ENCODE assay signal across 8 cellular contexts in the genomic region with DNA sequence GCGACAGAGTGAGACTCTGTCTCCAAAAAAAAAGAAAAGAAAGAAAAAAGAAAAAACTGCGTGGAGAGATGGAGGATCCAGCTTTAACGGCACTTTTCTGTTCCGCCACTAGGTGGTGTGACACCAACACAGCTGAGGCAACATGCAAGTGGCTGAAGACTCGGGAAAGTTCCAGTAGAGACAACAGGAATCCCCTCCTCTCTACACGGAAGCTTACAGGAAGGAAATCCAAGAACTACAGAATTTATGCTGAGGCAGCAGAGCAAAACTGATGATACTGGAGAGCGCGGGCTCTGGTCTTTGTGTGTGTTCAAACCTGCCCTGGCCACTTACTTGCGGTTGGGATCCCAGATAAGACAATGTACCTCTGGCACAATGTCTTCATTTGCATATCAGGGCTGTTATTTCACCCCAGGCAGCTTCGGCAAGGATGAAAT. TPM values are rescaled to one million over a fixed set of nuclear protein-coding genes. Genes with fewer than 3 reads are reported as not detected.
DNase-seq lines count a peak whose midpoint lies in the region; ATAC-seq and TF ChIP-seq lines count a peak whose summit lies in the region.

No MANE protein-coding gene starts in this region.

- H3K4me3 ChIP-seq in body of pancreas, result no peak overlapping the region
- peak overlapping the region; percentile 1 for H3K4me3 ChIP-seq in rectal smooth muscle tissue (ENCODE audit: low read length)

- TF ChIP-seq CTCF in body of pancreas (IDR thresholded peaks at IDR 0.05), result peak; percentile 75 to 94 (median 89)

- TF ChIP-seq POLR2A in body of pancreas (IDR thresholded peaks at IDR 0.05), result no peak

- no peaks in the 10 kb centered on the region for H3K9me3 ChIP-seq in body of pancreas

- H3K4me1 ChIP-seq in body of pancreas, result peaks cover 92% of the 10 kb centered on the region
- H3K4me1 ChIP-seq in rectal smooth muscle tissue (ENCODE audit: control insufficient read depth, insufficient read depth, low read length), result peaks cover 32% of the 10 kb centered on the region

- DNase-seq in NCI-H2081 (lab: John Stamatoyannopoulos, UW) (peak; percentile 17 to 61), NCI-H2081 treated with DMSO at 0.1 percent for 48 hours (lab: John Stamatoyannopoulos, UW) (no peak), NCI-H1048 (lab: John Stamatoyannopoulos, UW) (peak; percentile 60), T-helper 22 cell (ENCODE audit: low read depth) (peak; percentile 28), body of pancreas (peak; percentile 66 to 80 (median 74)), hepatic stellate cell (ENCODE audit: low spot score) (peak; percentile 86), NCI-H1436 (lab: John Stamatoyannopoulos, UW) (no peak)

- H3K27ac ChIP-seq in body of pancreas (peak overlapping the region; percentile 43 to 88 (median 84)), rectal smooth muscle tissue (ENCODE audit: low read depth, low read length) (peak overlapping the region; percentile 21)

- ATAC-seq in body of pancreas, result peak; percentile 73

- H3K9ac ChIP-seq in rectal smooth muscle tissue (ENCODE audit: low read length), result no peak overlapping the region

- WGBS in body of pancreas, 2 donors, result 2% methylated on average over 10 of the region's 10 CpGs

- no peaks in the 10 kb centered on the region for H3K36me3 ChIP-seq in body of pancreas (replicated peaks in 1 of 2; ENCODE audit: insufficient read depth in 1 of 2, low read depth in 2 of 2)
- peaks cover 2% of the 10 kb centered on the region for H3K36me3 ChIP-seq in rectal smooth muscle tissue (ENCODE audit: control insufficient read depth, insufficient read depth, low read length)

- no peaks in the 10 kb centered on the region for H3K27me3 ChIP-seq in body of pancreas
- no peaks in the 10 kb centered on the region for H3K27me3 ChIP-seq in rectal smooth muscle tissue (ENCODE audit: control insufficient read depth, insufficient read depth, low read length)

- intact Hi-C loops in body of pancreas (cut with DNase I), result no loop called here

RNA-seq across cellular contexts. Expression of a gene that starts 9.9 kb away (rescaled TPM):
- total RNA-seq in body of pancreas, result 10 to 100 TPM; 62.0 to 90.0 TPM

RNA-seq across cellular contexts. Expression of a gene that starts 54.0 kb away (rescaled TPM):
- 10 to 100 TPM; 18.7 to 38.6 TPM for total RNA-seq in body of pancreas

Comparison
In these comparisons a context has a peak if more than half of its experiments do, and no peak if none do; other contexts are left out.
1. DNase-seq: peak in NCI-H2081 (2 of 2), NCI-H1048 (single experiment), T-helper 22 cell (single experiment), body of pancreas (4 of 4) and hepatic stellate cell (single experiment); none in NCI-H2081 treated with DMSO at 0.1 percent for 48 hours (single experiment) and NCI-H1436 (single experiment).